In the genomic region with DNA sequence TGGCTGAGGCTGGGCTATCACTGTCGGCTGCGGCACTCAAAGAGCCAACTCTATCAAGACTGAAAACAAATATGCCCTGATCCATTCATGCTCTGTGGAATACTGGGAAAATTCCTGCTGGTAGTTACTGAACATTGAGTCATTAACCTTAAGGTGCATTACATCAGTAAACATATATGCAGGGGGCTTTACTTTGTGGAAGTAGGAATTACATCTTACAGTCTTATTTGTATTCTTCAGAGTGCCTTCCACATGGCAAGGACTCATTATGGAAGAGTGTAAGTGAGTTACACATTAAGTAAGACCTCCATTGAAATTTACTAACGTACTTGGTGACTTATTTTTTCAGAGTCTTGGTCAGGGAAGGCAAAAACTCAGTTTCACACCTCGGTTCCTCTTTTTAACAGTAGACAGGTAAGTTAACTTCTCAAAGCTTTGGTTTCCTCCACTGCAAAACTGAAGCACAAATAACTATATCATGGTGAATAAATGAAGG, we compare ENCODE assay signal across 13 cellular contexts. TPM values are rescaled to one million over a fixed set of nuclear protein-coding genes. Genes with fewer than 3 reads are reported as not detected.
DNase-seq lines count a peak whose midpoint lies in the region; ATAC-seq and TF ChIP-seq lines count a peak whose summit lies in the region.
"Had no signal": no experiment of that assay in that cellular context is flagged by ENCODE, and none has a peak within 500 bp of the region (broad histone marks: within the 10 kb centered on the region; RNA-seq: fewer than 3 reads in every experiment).

No MANE protein-coding gene starts in this region.

- H3K27ac ChIP-seq in OCI-LY7 (ENCODE audit: low read depth, low read length, poor library complexity, severe bottlenecking) (no peak overlapping the region), GM23338 (ENCODE audit: low read depth) (no peak overlapping the region)
- H3K27ac ChIP-seq: VCaP had no signal

- H3K27me3 ChIP-seq in GM23338 (ENCODE audit: insufficient read depth), result no peaks in the 10 kb centered on the region

- no peak for TF ChIP-seq CTCF in OCI-LY7 (conservative IDR thresholded peaks at IDR 0.05; ENCODE audit: low read length)
- TF ChIP-seq CTCF in GM23338 (conservative IDR thresholded peaks at IDR 0.05; ENCODE audit: low read depth in 2 of 2), result no peak

- H3K36me3 Mint-ChIP-seq in GM23338 (ENCODE audit: low read depth), result no peaks in the 10 kb centered on the region
- no peaks in the 10 kb centered on the region for H3K36me3 Mint-ChIP-seq in activated CD4-positive, alpha-beta T cell treated with anti-CD3 and anti-CD28 coated beads, Interleukin-2, amount 10 ng/mL, durations not matched to agents 24 days and 14 days (ENCODE audit: low read depth)
- H3K36me3 Mint-ChIP-seq: CD14-positive monocyte had no signal

- no peaks in the 10 kb centered on the region for H3K9me3 ChIP-seq in OCI-LY7 (ENCODE audit: low read length)

- BruUV-seq in OCI-LY7 (replicated peaks; lab: Mats Ljungman, UMichigan), result no TSS peak

- H3K27ac Mint-ChIP-seq in GM23338, result no peak overlapping the region
- no peak overlapping the region for H3K27ac Mint-ChIP-seq in activated CD4-positive, alpha-beta T cell treated with anti-CD3 and anti-CD28 coated beads, Interleukin-2, amount 10 ng/mL, durations not matched to agents 24 days and 14 days
- H3K27ac Mint-ChIP-seq: CD14-positive monocyte had no signal

- no peaks in the 10 kb centered on the region for H3K36me3 ChIP-seq in OCI-LY7 (ENCODE audit: insufficient read depth, low read length)
- no peaks in the 10 kb centered on the region for H3K36me3 ChIP-seq in GM23338 (ENCODE audit: insufficient read depth)

- H3K4me1 ChIP-seq in OCI-LY7 (ENCODE audit: insufficient read depth, low read length, poor library complexity, severe bottlenecking) (peaks cover 16% of the 10 kb centered on the region), GM23338 (ENCODE audit: insufficient read depth) (no peaks in the 10 kb centered on the region; the same call in 1 of the 2 replicates)

- peaks cover 4% of the 10 kb centered on the region; the same call in 2 of the 3 replicates for H3K4me1 Mint-ChIP-seq in GM23338
- H3K4me1 Mint-ChIP-seq in activated CD4-positive, alpha-beta T cell treated with anti-CD3 and anti-CD28 coated beads, Interleukin-2, amount 10 ng/mL, durations not matched to agents 24 days and 14 days, result peaks cover 9% of the 10 kb centered on the region

- ATAC-seq in GM18511 (IDR thresholded peaks at IDR 0.05; ENCODE audit: unreplicated experiment), result peak; percentile 89
- peak; percentile 95 for ATAC-seq in GM21381 (IDR thresholded peaks at IDR 0.05; ENCODE audit: unreplicated experiment)
- ATAC-seq in HG03039 (IDR thresholded peaks at IDR 0.05; ENCODE audit: unreplicated experiment), result peak; percentile 83
- no peak for ATAC-seq in GM23338

- no peaks in the 10 kb centered on the region for H3F3A ChIP-seq in GM23338 (replicated peaks; ENCODE audit: low read depth)

- CTCF ChIA-PET in OCI-LY7 (lab: Charles Lee; ENCODE audit: unreplicated experiment), result interaction anchor here (1.0 kb wide), 1 partner anchor 12 kb away, joined by 3 read pairs; no protein-coding TSS in a partner anchor

- H4K20me1 ChIP-seq in OCI-LY7 (ENCODE audit: insufficient read depth, low read length) (no peaks in the 10 kb centered on the region), GM23338 (replicated peaks; ENCODE audit: insufficient read depth) (no peaks in the 10 kb centered on the region)

- no peak overlapping the region for H3K4me2 ChIP-seq in OCI-LY7 (ENCODE audit: low read length)
- H3K4me2 ChIP-seq in GM23338, result no peak overlapping the region
- H3K4me2 ChIP-seq: smooth muscle cell had no signal

- DNase-seq in OCI-LY7 (ENCODE audit: low spot score) (peak; percentile 43), GM23338 (ENCODE audit: low spot score) (no peak), NCI-H2227 treated with DMSO at 0.1 percent for 48 hours (lab: John Stamatoyannopoulos, UW) (no peak), NCI-H2029 treated with DMSO at 0.1 percent for 48 hours (lab: John Stamatoyannopoulos, UW) (no peak)
- no peak for DNase-seq in activated CD4-positive, alpha-beta T cell treated with anti-CD3 and anti-CD28 coated beads, Interleukin-2, amount 10 ng/mL, durations not matched to agents 24 days and 14 days
- DNase-seq: activated effector memory CD4-positive, alpha-beta T cell treated with anti-CD3 and anti-CD28 coated beads, Interleukin-2, amount 50 U/mL, for 16 hours; NK-92 treated with Interleukin-12 subunit alpha and Interleukin-12 subunit beta, amount 100 ng/mL, for 24 hours had no signal

- no peak overlapping the region for H3K4me3 Mint-ChIP-seq in GM23338
- H3K4me3 Mint-ChIP-seq in activated CD4-positive, alpha-beta T cell treated with anti-CD3 and anti-CD28 coated beads, Interleukin-2, amount 10 ng/mL, durations not matched to agents 24 days and 14 days, result no peak overlapping the region
- H3K4me3 Mint-ChIP-seq: CD14-positive monocyte had no signal

- POLR2A ChIA-PET in OCI-LY7 (lab: Charles Lee), result interaction anchor here (1.2 to 1.4 kb wide), 3 partner anchors 8 to 19 kb away, joined by 3 to 7 read pairs (median 6); no protein-coding TSS in a partner anchor

- H2AFZ ChIP-seq in OCI-LY7 (ENCODE audit: low read length), result no peak overlapping the region
- no peak overlapping the region for H2AFZ ChIP-seq in GM23338

- H3K4me3 ChIP-seq in OCI-LY7 (ENCODE audit: low read depth, low read length, poor library complexity, severe bottlenecking) (no peak overlapping the region), GM23338 (no peak overlapping the region)
- H3K4me3 ChIP-seq: smooth muscle cell had no signal

- H3K9me3 Mint-ChIP-seq in GM23338, result no peaks in the 10 kb centered on the region
- H3K9me3 Mint-ChIP-seq in activated CD4-positive, alpha-beta T cell treated with anti-CD3 and anti-CD28 coated beads, Interleukin-2, amount 10 ng/mL, durations not matched to agents 24 days and 14 days, result no peaks in the 10 kb centered on the region
- H3K9me3 Mint-ChIP-seq: CD14-positive monocyte had no signal

- H3K79me2 ChIP-seq in OCI-LY7 (ENCODE audit: insufficient read depth, low read depth, low read length), result no peaks in the 10 kb centered on the region
- no peaks in the 10 kb centered on the region for H3K79me2 ChIP-seq in GM23338 (replicated peaks; ENCODE audit: insufficient read depth)

- intact Hi-C loops in OCI-LY7 (cut with micrococcal nuclease; ENCODE audit: unreplicated experiment), result no loop called here
- intact Hi-C loops in activated CD4-positive, alpha-beta T cell treated with anti-CD3 and anti-CD28 coated beads, Interleukin-2, amount 10 ng/mL, durations not matched to agents 24 days and 14 days (cut with micrococcal nuclease), result no loop called here

- H3K27me3 Mint-ChIP-seq in GM23338 (ENCODE audit: insufficient read depth, low read depth, poor library complexity), result peaks cover 3% of the 10 kb centered on the region
- H3K27me3 Mint-ChIP-seq in activated CD4-positive, alpha-beta T cell treated with anti-CD3 and anti-CD28 coated beads, Interleukin-2, amount 10 ng/mL, durations not matched to agents 24 days and 14 days, result no peaks in the 10 kb centered on the region

- H3K9me2 ChIP-seq in OCI-LY7 (ENCODE audit: insufficient read depth, low read length) (no peaks in the 10 kb centered on the region), GM23338 (ENCODE audit: insufficient read depth) (no peaks in the 10 kb centered on the region; the same call in 1 of the 2 replicates)

TF ChIP-seq in GM23338, 12 proteins besides CTCF, POLR2A, EP300 and RAD21:
- TF ChIP-seq POLR2AphosphoS5 (IDR thresholded peaks at IDR 0.05; ENCODE audit: low read depth), result no peak

RNA-seq across cellular contexts. Expression of gene OR5B21, which starts 4.5 kb away (rescaled TPM):
- total RNA-seq in OCI-LY7 (2014; rRNA removed; shearing (Covaris generic)), result not detected in 2 replicates
- total RNA-seq in OCI-LY7 (2022), result 0.48 and 0.55 TPM in 2 replicates
- total RNA-seq in GM23338 (2014; rRNA removed; shearing (Covaris generic)), result not detected in 2 replicates
- polyA plus RNA-seq in GM23338 (2016; fragmentation: Nextera tagmentation; extraction: Ambion mirVana), result not detected in 2 replicates
- total RNA-seq in activated CD4-positive, alpha-beta T cell treated with anti-CD3 and anti-CD28 coated beads, Interleukin-2, amount 10 ng/mL, durations not matched to agents 24 days and 14 days, result not detected in 2 replicates
- total RNA-seq: smooth muscle cell had no signal
- polyA plus RNA-seq: CD14-positive monocyte, smooth muscle cell had no signal
